Comparison of ENCODE assay signal across 8 cellular contexts in genomic region chr17:7260601-7261376, GRCh38. TPM values are rescaled to one million over a fixed set of nuclear protein-coding genes. Genes with fewer than 3 reads are reported as not detected.
DNase-seq lines count a peak whose midpoint lies in the region; ATAC-seq and TF ChIP-seq lines count a peak whose summit lies in the region.

No MANE protein-coding gene starts in this region.

- intact Hi-C loops in left colon (cut with DNase I, micrococcal nuclease) (no loop called here), stomach (cut with DNase I; ENCODE audit: low total_unique reads) (no loop called here)

- TF ChIP-seq POLR2A in stomach (IDR thresholded peaks at IDR 0.05), result no peak

- ATAC-seq in left colon, result peak; percentile 25
- no peak for ATAC-seq in HG03432 (IDR thresholded peaks at IDR 0.05; ENCODE audit: unreplicated experiment)

- TF ChIP-seq CTCF in stomach (IDR thresholded peaks at IDR 0.05), result no peak

- peak overlapping the region in 4 of 5 donors; percentile 36 to 73 (median 59) for H3K27ac ChIP-seq in stomach

- in situ Hi-C loops in T47D (cut with HindIII; ENCODE audit: low pct_unique_long_range_greater_than_20kb, low sequenced_read_pairs), result no loop called here

- no peaks in the 10 kb centered on the region for H3K9me3 ChIP-seq in stomach

- peaks cover 21 to 44% (median 41%) of the 10 kb centered on the region in 4 donors for H3K36me3 ChIP-seq in stomach

- peaks cover 10 to 58% (median 46%) of the 10 kb centered on the region in 3 donors for H3K27me3 ChIP-seq in stomach

- H3K4me1 ChIP-seq in stomach, result peaks cover 31 to 51% (median 40%) of the 10 kb centered on the region in 4 donors

- DNase-seq in DMS79 treated with DMSO at 0.1 percent for 48 hours (lab: John Stamatoyannopoulos, UW), result peak; percentile 21
- DNase-seq in NCI-H146 treated with DMSO at 0.1 percent for 48 hours (lab: John Stamatoyannopoulos, UW; ENCODE audit: unreplicated experiment), result peak; percentile 36
- DNase-seq in T47D (ENCODE audit: low read depth in 1 of 2, low spot score in 1 of 2), result peak; percentile 43 to 67
- peak; percentile 78 to 84 for DNase-seq in left colon
- peak; percentile 47 for DNase-seq in stomach
- DNase-seq in NCI-H524 (lab: John Stamatoyannopoulos, UW), result no peak
- DNase-seq in NCI-H2227 treated with DMSO at 0.1 percent for 48 hours (lab: John Stamatoyannopoulos, UW), result no peak

- WGBS in stomach, 5 donors, result 3 to 9% (median 6%) methylated on average over 34 to 53 of the region's 53 CpGs

- no peak for TF ChIP-seq EP300 in stomach (IDR thresholded peaks at IDR 0.05)

- H3K4me3 ChIP-seq in stomach, result peak overlapping the region; percentile 41 to 60 (median 46)

RNA-seq across cellular contexts. Expression of gene CLDN7, which starts 1.5 kb away (rescaled TPM):
- total RNA-seq in left colon (1,000 to 10,000 TPM in 1 of 2 donors, 100 to 1,000 TPM in 1; 997 to 1,004 TPM), stomach (100 to 1,000 TPM in 1 of 5 donors, 10 to 100 TPM in 2, 1 to 10 TPM in 2; 1.8 to 829 (median 17.4) TPM)
- polyA plus RNA-seq in stomach, result 100 to 1,000 TPM in 1 of 3 donors, 1 to 10 TPM in 2; 3.1 to 114 (median 9.9) TPM

RNA-seq across cellular contexts. Expression of gene ELP5, which starts 8.8 kb away (rescaled TPM):
- 10 to 100 TPM; 42.4 to 55.4 TPM for total RNA-seq in left colon
- total RNA-seq in stomach, result 10 to 100 TPM in 3 of 5 donors, 1 to 10 TPM in 1, not detected in 1; 8.4 to 19.5 (median 13.6) TPM
- polyA plus RNA-seq in stomach, result 10 to 100 TPM; 24.4 to 45.2 (median 28.5) TPM

RNA-seq across cellular contexts. Expression of gene CTDNEP1, which starts 9.3 kb away (rescaled TPM):
- total RNA-seq in left colon (100 to 1,000 TPM; 108 to 117 TPM), stomach (10 to 100 TPM; 23.9 to 82.8 (median 54.0) TPM)
- polyA plus RNA-seq in stomach, result 10 to 100 TPM; 71.8 to 85.1 (median 75.9) TPM

RNA-seq across cellular contexts. Expression of gene GABARAP, which starts 18.5 kb away (rescaled TPM):
- total RNA-seq in left colon, result 100 to 1,000 TPM; 431 to 505 TPM
- 100 to 1,000 TPM; 111 to 419 (median 206) TPM for total RNA-seq in stomach
- 1,000 to 10,000 TPM in 1 of 3 donors, 100 to 1,000 TPM in 2; 773 to 1,252 (median 934) TPM for polyA plus RNA-seq in stomach

RNA-seq across cellular contexts. Expression of gene SLC2A4, which starts 20.7 kb away (rescaled TPM):
- 1 to 10 TPM; 1.4 to 9.7 TPM for total RNA-seq in left colon
- total RNA-seq in stomach, result 10 to 100 TPM in 2 of 5 donors, 1 to 10 TPM in 3; 3.5 to 26.6 (median 7.0) TPM
- polyA plus RNA-seq in stomach, result 10 to 100 TPM in 1 of 3 donors, 1 to 10 TPM in 1, under 1 TPM in 1; 0.92 to 15.9 (median 1.4) TPM

Comparison
In these comparisons a context has a peak if more than half of its experiments do, and no peak if none do; other contexts are left out.
1. DNase-seq: peak in DMS79 treated with DMSO at 0.1 percent for 48 hours (single experiment), NCI-H146 treated with DMSO at 0.1 percent for 48 hours (single experiment), T47D (2 of 2), left colon (2 of 2) and stomach (single experiment); none in NCI-H524 (0 of 2) and NCI-H2227 treated with DMSO at 0.1 percent for 48 hours (single experiment).